29 cellular contexts compared by ENCODE assay signal in the genomic region with DNA sequence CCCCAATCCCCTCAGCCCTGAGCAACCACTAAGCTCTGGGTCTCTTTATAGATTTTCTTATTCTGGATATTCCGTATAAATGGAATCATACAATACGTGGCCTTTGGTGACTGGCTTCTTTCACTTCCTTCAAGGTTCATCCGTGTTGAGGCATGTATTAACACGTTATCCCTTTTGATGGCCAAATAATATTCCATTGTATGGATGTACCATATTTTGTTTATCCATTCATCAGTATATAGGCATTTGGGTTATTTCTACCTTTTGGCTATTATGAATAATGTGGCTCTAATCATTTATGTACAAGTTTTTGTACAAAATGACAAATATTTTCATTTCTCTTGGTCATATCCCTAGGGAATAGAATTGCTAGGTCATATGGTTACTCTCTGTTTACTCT.
"Had no signal": no experiment of that assay in that cellular context is flagged by ENCODE, and none has a peak within 500 bp of the region (broad histone marks: within the 10 kb centered on the region; RNA-seq: fewer than 3 reads in every experiment).

No MANE protein-coding gene starts in this region.

- H3K9me3 ChIP-seq: colonic mucosa, esophagus squamous epithelium, gastrocnemius medialis, heart right ventricle had no signal

- DNase-seq: colonic mucosa; cortex of kidney; dermis blood vessel endothelial cell; dorsolateral prefrontal cortex; effector CD4-positive, alpha-beta T cell; effector CD8-positive, alpha-beta T cell; effector memory CD4-positive, alpha-beta T cell; effector memory CD8-positive, alpha-beta T cell; endodermal cell; erythroblast; esophagus squamous epithelium; foreskin fibroblast; foreskin keratinocyte; foreskin melanocyte; gastrocnemius medialis; glutamatergic neuron; head of caudate nucleus; heart left ventricle; heart right ventricle had no signal

- H3K27me3 ChIP-seq: colonic mucosa, esophagus muscularis mucosa, esophagus squamous epithelium, gastrocnemius medialis, heart left ventricle, heart right ventricle, hepatocyte had no signal

- H3K27ac ChIP-seq: colonic mucosa, coronary artery, dorsolateral prefrontal cortex, epithelial cell of prostate, esophagus muscularis mucosa, esophagus squamous epithelium, foreskin keratinocyte, gastrocnemius medialis, gastroesophageal sphincter, heart left ventricle, heart right ventricle, hepatocyte had no signal

- FAIRE-seq: colon, endometrium, endothelial cell of umbilical vein, frontal cortex had no signal

- H3K4me1 ChIP-seq: colonic mucosa, foreskin keratinocyte, gastroesophageal sphincter had no signal

- H3K79me2 ChIP-seq: hepatocyte had no signal

- H3K36me3 ChIP-seq: colonic mucosa, esophagus muscularis mucosa, esophagus squamous epithelium, gastrocnemius medialis, gastroesophageal sphincter, heart left ventricle, heart right ventricle had no signal

- H2AFZ ChIP-seq: hepatocyte had no signal

- H3K4me3 ChIP-seq: colonic mucosa, coronary artery, dorsolateral prefrontal cortex, esophagus muscularis mucosa, esophagus squamous epithelium, gastrocnemius medialis, gastroesophageal sphincter, heart left ventricle, heart right ventricle, hepatocyte had no signal

- ATAC-seq: effector memory CD8-positive, alpha-beta T cell; esophagus mucosa; foreskin keratinocyte; gastrocnemius medialis; gastroesophageal sphincter; heart left ventricle; heart right ventricle had no signal

- H3K4me2 ChIP-seq: hepatocyte had no signal
